Comparison of ENCODE assay signal across 19 cellular contexts in genomic region chr7:5508698-5509097, GRCh38. TPM values are rescaled to one million over a fixed set of nuclear protein-coding genes. Genes with fewer than 3 reads are reported as not detected.
DNase-seq lines count a peak whose midpoint lies in the region; ATAC-seq and TF ChIP-seq lines count a peak whose summit lies in the region.
"Had no signal": no experiment of that assay in that cellular context is flagged by ENCODE, and none has a peak within 500 bp of the region (broad histone marks: within the 10 kb centered on the region; RNA-seq: fewer than 3 reads in every experiment).

No MANE protein-coding gene starts in this region.

- in situ Hi-C loops in GM13976 (cut with MboI; ENCODE audit: low sequenced_read_pairs, unreplicated experiment) = no loop called here

- H3K4me1 Mint-ChIP-seq in HFFc6 (ENCODE audit: low read depth) (peaks cover 24% of the 10 kb centered on the region), chondrocyte (ENCODE audit: low read depth) (peaks cover 30% of the 10 kb centered on the region), nephron (peaks cover 7% of the 10 kb centered on the region)

- peak overlapping the region; percentile 16 for H3K27ac Mint-ChIP-seq in HFFc6
- H3K27ac Mint-ChIP-seq in chondrocyte (ENCODE audit: unreplicated experiment) = peak overlapping the region; percentile 75
- H3K27ac Mint-ChIP-seq in nephron = no peak overlapping the region

- ATAC-seq in GM19455 (IDR thresholded peaks at IDR 0.05; ENCODE audit: unreplicated experiment) = no peak
- ATAC-seq in HG02610 (IDR thresholded peaks at IDR 0.05; ENCODE audit: unreplicated experiment) = no peak
- ATAC-seq: K562 had no signal

- H3K36me3 Mint-ChIP-seq in HFFc6 (ENCODE audit: low read depth) = peaks cover 16% of the 10 kb centered on the region
- peaks cover 6% of the 10 kb centered on the region for H3K36me3 Mint-ChIP-seq in chondrocyte (ENCODE audit: low read depth)
- H3K36me3 Mint-ChIP-seq in nephron (ENCODE audit: low read depth) = peaks cover 8% of the 10 kb centered on the region

- no peaks in the 10 kb centered on the region for H3K9me3 Mint-ChIP-seq in HFFc6
- H3K9me3 Mint-ChIP-seq in chondrocyte (ENCODE audit: low read depth) = no peaks in the 10 kb centered on the region
- no peaks in the 10 kb centered on the region for H3K9me3 Mint-ChIP-seq in nephron
- H3K9me3 Mint-ChIP-seq: CD8-positive, alpha-beta memory T cell had no signal

- H3K27me3 Mint-ChIP-seq in HFFc6 (ENCODE audit: insufficient read depth) (no peaks in the 10 kb centered on the region), chondrocyte (ENCODE audit: low read depth) (no peaks in the 10 kb centered on the region), nephron (ENCODE audit: low read depth) (no peaks in the 10 kb centered on the region)
- H3K27me3 Mint-ChIP-seq: CD8-positive, alpha-beta memory T cell had no signal

- H3K4me3 Mint-ChIP-seq in HFFc6 = no peak overlapping the region
- peak overlapping the region; percentile 6 for H3K4me3 Mint-ChIP-seq in chondrocyte (ENCODE audit: unreplicated experiment)
- peak overlapping the region in 2 of 3 experiments; percentile 46 to 57 for H3K4me3 Mint-ChIP-seq in nephron

- no peak for TF ChIP-seq CTCF in HFFc6 (IDR thresholded peaks at IDR 0.05)
- no peak for TF ChIP-seq CTCF in chondrocyte (IDR thresholded peaks at IDR 0.05)
- TF ChIP-seq CTCF in nephron (IDR thresholded peaks at IDR 0.05; ENCODE audit: unreplicated experiment in 3 of 3) = no peak
- TF ChIP-seq CTCF in GM13976 (IDR thresholded peaks at IDR 0.05; ENCODE audit: borderline replicate concordance, control extremely low read depth, extremely low read depth, insufficient read depth, missing control alignments) = no peak

- no peak for DNase-seq in HFFc6
- DNase-seq in chondrocyte (ENCODE audit: low spot score) = no peak
- no peak for DNase-seq in GM13976 (ENCODE audit: low spot score)
- no peak for DNase-seq in T-helper 2 cell
- DNase-seq: CD8-positive, alpha-beta memory T cell; DND-41; MV-4-11; NCI-H1417 treated with DMSO at 0.1 percent for 48 hours; NCI-H1930; NCI-H2171; NCI-H446; NCI-H69; NK-92 treated with Interleukin-12 subunit alpha and Interleukin-12 subunit beta, amount 100 ng/mL, for 24 hours; OCI-M1; SW 1271 had no signal

RNA-seq across cellular contexts. Expression of gene FBXL18, which starts 4.9 kb away (rescaled TPM):
- 10 to 100 TPM; 17.9 to 24.4 (median 20.0) TPM for total RNA-seq in HFFc6 (2021; fragmentation: NEBNext Ultra II Directional; extraction: Animal tissue kit (Norgen Biotek cat#: 25700))
- 18.0 to 18.8 TPM (median 18.6 TPM) in 3 replicates for total RNA-seq in chondrocyte

RNA-seq across cellular contexts. Expression of gene ACTB, which starts 21.7 kb away (rescaled TPM):
- over 10,000 TPM in 5 of 6 experiments, 1,000 to 10,000 TPM in 1; 9,852 to 14,845 (median 13,380) TPM for total RNA-seq in HFFc6 (2021; fragmentation: NEBNext Ultra II Directional; extraction: Animal tissue kit (Norgen Biotek cat#: 25700))
- 3,228 to 5,289 TPM (median 5,211 TPM) in 3 replicates for total RNA-seq in chondrocyte

Comparison
In these comparisons a context has a peak if more than half of its experiments do, and no peak if none do; other contexts are left out.
1. H3K27ac Mint-ChIP-seq: peak in HFFc6 (single experiment) and chondrocyte (single experiment); none in nephron (0 of 3).